ENCODE assay signal across 20 cellular contexts in the genomic region with DNA sequence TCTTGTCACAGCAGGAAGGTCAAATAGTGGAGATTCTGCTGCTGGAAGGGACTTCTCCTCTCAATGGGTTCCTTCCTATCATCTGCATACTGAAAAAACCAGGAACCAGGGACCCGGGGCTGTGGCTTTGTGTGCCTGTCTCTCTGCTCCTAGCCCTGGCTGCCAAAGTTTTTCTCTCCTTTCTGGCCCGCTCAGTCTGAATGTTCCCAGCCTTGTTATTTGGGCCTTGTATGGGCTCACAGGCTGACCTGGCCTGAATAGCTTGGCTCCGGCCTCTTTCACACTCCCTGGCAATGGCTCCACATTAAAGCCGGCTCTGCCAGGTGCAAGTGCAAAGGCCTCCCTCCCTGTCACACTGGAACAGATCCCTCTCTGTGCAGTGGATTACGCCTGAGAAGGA.
DNase-seq lines count a peak whose midpoint lies in the region; ATAC-seq and TF ChIP-seq lines count a peak whose summit lies in the region.
"Had no signal": no experiment of that assay in that cellular context is flagged by ENCODE, and none has a peak within 500 bp of the region (broad histone marks: within the 10 kb centered on the region; RNA-seq: fewer than 3 reads in every experiment).

No MANE protein-coding gene starts in this region.

- H2AFZ ChIP-seq in neural progenitor cell (replicated peaks), result no peak overlapping the region

- H3K4me2 ChIP-seq in neural progenitor cell, result no peak overlapping the region
- H3K4me2 ChIP-seq: SK-N-SH had no signal

- H3K9me3 Mint-ChIP-seq in neural progenitor cell, result no peaks in the 10 kb centered on the region
- H3K9me3 Mint-ChIP-seq: effector memory CD8-positive, alpha-beta T cell; naive thymus-derived CD8-positive, alpha-beta T cell had no signal

- intact Hi-C loops in testis (cut with DNase I; ENCODE audit: low total_unique reads), result loop anchor here (10.0 kb wide), 1 partner anchor 409 kb away; no protein-coding TSS in a partner anchor

- H3K9me3 ChIP-seq in neural progenitor cell (ENCODE audit: low read depth) (no peaks in the 10 kb centered on the region), testis (no peaks in the 10 kb centered on the region)
- H3K9me3 ChIP-seq: BE2C, body of pancreas, SK-N-SH had no signal

- H3K4me3 Mint-ChIP-seq in neural progenitor cell, result no peak overlapping the region
- H3K4me3 Mint-ChIP-seq: effector memory CD8-positive, alpha-beta T cell; naive thymus-derived CD8-positive, alpha-beta T cell had no signal

- no peak for TF ChIP-seq POLR2A in testis (IDR thresholded peaks at IDR 0.05)

- H3K27me3 Mint-ChIP-seq in neural progenitor cell (ENCODE audit: insufficient read depth, low read depth), result peaks cover 3% of the 10 kb centered on the region
- H3K27me3 Mint-ChIP-seq: effector memory CD8-positive, alpha-beta T cell had no signal

- H3K36me3 Mint-ChIP-seq in neural progenitor cell, result peaks cover 21% of the 10 kb centered on the region

- no peak overlapping the region for H3K27ac Mint-ChIP-seq in neural progenitor cell
- H3K27ac Mint-ChIP-seq: effector memory CD8-positive, alpha-beta T cell; naive thymus-derived CD8-positive, alpha-beta T cell had no signal

- H3K36me3 ChIP-seq in neural progenitor cell (peaks cover 5% of the 10 kb centered on the region), testis (ENCODE audit: low read depth, missing control alignments) (no peaks in the 10 kb centered on the region)
- H3K36me3 ChIP-seq: BE2C had no signal

- H3K4me1 ChIP-seq in neural progenitor cell (peaks cover 46% of the 10 kb centered on the region), testis (peaks cover 6% of the 10 kb centered on the region)
- H3K4me1 ChIP-seq: BE2C had no signal

- peak overlapping the region; percentile 41 for H3K27ac ChIP-seq in angular gyrus (ENCODE audit: low read depth, low read length)
- H3K27ac ChIP-seq in neural progenitor cell, result peak overlapping the region; percentile 9
- H3K27ac ChIP-seq in testis, result peak overlapping the region in 1 of 2 donors; percentile 8

- TF ChIP-seq CTCF in neural progenitor cell (IDR thresholded peaks at IDR 0.05) (no peak), testis (IDR thresholded peaks at IDR 0.05) (no peak)

- whole genome bisulfite sequencing in testis, 2 donors, result 56 to 57% methylated on average over 5 of the region's 5 CpGs

- peaks cover 100% of the 10 kb centered on the region for H4K20me1 ChIP-seq in neural progenitor cell (ENCODE audit: low read depth)

- DNase-seq in globus pallidus (ENCODE audit: low spot score) (peak; percentile 76), neural progenitor cell (ENCODE audit: low spot score) (no peak), testis (peak; percentile 49), NCI-H526 treated with DMSO at 0.1 percent for 48 hours (lab: John Stamatoyannopoulos, UW) (no peak), NCI-H1417 (lab: John Stamatoyannopoulos, UW) (no peak)
- no peak for DNase-seq in stimulated activated CD8-positive, alpha-beta memory T cell treated with anti-CD3 and anti-CD28 coated beads, Interleukin-4, amount 100 ng/mL, for 48 hours
- DNase-seq: activated effector memory CD4-positive, alpha-beta T cell treated with Interleukin-2 at 50 U/mL for 16 hours; DMS53; effector memory CD8-positive, alpha-beta T cell; foreskin melanocyte; H7; kidney glomerular epithelial cell; naive thymus-derived CD8-positive, alpha-beta T cell; SK-N-SH; stimulated activated naive CD4-positive, alpha-beta T cell treated with Interleukin-2 at 50 U/mL for 16 hours had no signal

- H3F3A ChIP-seq in neural progenitor cell (ENCODE audit: low read depth), result peaks cover 35% of the 10 kb centered on the region

- H3K9ac ChIP-seq in neural progenitor cell, result no peak overlapping the region
- H3K9ac ChIP-seq: SK-N-SH had no signal

- H3K27me3 ChIP-seq in neural progenitor cell (no peaks in the 10 kb centered on the region), testis (no peaks in the 10 kb centered on the region)
- H3K27me3 ChIP-seq: BE2C, body of pancreas had no signal

- ATAC-seq in GM19023 (IDR thresholded peaks at IDR 0.05; ENCODE audit: unreplicated experiment), result no peak
- ATAC-seq: body of pancreas; effector memory CD8-positive, alpha-beta T cell; naive thymus-derived CD8-positive, alpha-beta T cell had no signal

- peaks cover 99% of the 10 kb centered on the region for H3K79me2 ChIP-seq in neural progenitor cell (ENCODE audit: low read depth)

- H3K4me3 ChIP-seq in neural progenitor cell, result no peak overlapping the region
- H3K4me3 ChIP-seq in testis, result no peak overlapping the region
- H3K4me3 ChIP-seq: body of pancreas, skin epidermis had no signal

- peaks cover 49% of the 10 kb centered on the region for H3K4me1 Mint-ChIP-seq in neural progenitor cell

Comparison
In these comparisons a context has a peak if more than half of its experiments do, and no peak if none do; other contexts are left out.
1. DNase-seq: peak in globus pallidus (single experiment) and testis (single experiment); none in neural progenitor cell (single experiment), NCI-H526 treated with DMSO at 0.1 percent for 48 hours (single experiment), NCI-H1417 (0 of 3) and stimulated activated CD8-positive, alpha-beta memory T cell treated with anti-CD3 and anti-CD28 coated beads, Interleukin-4, amount 100 ng/mL, for 48 hours (single experiment).